26 cellular contexts compared by ENCODE assay signal in genomic region chr19:10422846-10423245, GRCh38. TPM values are rescaled to one million over a fixed set of nuclear protein-coding genes. Genes with fewer than 3 reads are reported as not detected.
A peak's percentile ranks its signal among the peaks of the same experiment; 100 is the strongest.
DNase-seq lines count a peak whose midpoint lies in the region; ATAC-seq and TF ChIP-seq lines count a peak whose summit lies in the region.
"Had no signal": no experiment of that assay in that cellular context is flagged by ENCODE, and none has a peak within 500 bp of the region (broad histone marks: within the 10 kb centered on the region; RNA-seq: fewer than 3 reads in every experiment).

No MANE protein-coding gene starts in this region.

- ATAC-seq in GM21367 (IDR thresholded peaks at IDR 0.05; ENCODE audit: unreplicated experiment) (no peak), GM19324 (IDR thresholded peaks at IDR 0.05; ENCODE audit: low FRiP score, unreplicated experiment) (no peak)
- ATAC-seq: A549; activated T-cell treated with anti-CD3 and anti-CD28 coated beads, Interleukin-2, amount 50 U/mL, for 4 hours; foreskin keratinocyte; pancreas; stimulated activated naive CD8-positive, alpha-beta T cell treated with anti-CD3 and anti-CD28 coated beads, Interleukin-15, Interleukin-2, amounts not matched to agents 100 U/mL and 50 U/mL, for 24 hours had no signal

- H3K4me3 ChIP-seq in H7 (ENCODE audit: insufficient read depth, low read depth, low read length): no peak overlapping the region
- H3K4me3 ChIP-seq: esophagus squamous epithelium, left ventricle myocardium inferior, pancreas, upper lobe of right lung had no signal

- no TSS peak for BruUV-seq in Calu3 (replicated peaks; lab: Mats Ljungman, UMichigan)

- H3K27me3 Mint-ChIP-seq in T-helper 1 cell treated with Interleukin-12 subunit alpha and Interleukin-12 subunit beta and Interleukin-4 antibody, amounts not matched to agents 30 μg/mL and 1 μg/mL, for 36 hours (ENCODE audit: low read depth): peaks cover 16% of the 10 kb centered on the region
- no peaks in the 10 kb centered on the region for H3K27me3 Mint-ChIP-seq in activated T-helper 2 cell treated with anti-CD3 and anti-CD28 coated beads, Interferon-gamma antibody, Interleukin-2, Interleukin-4, amounts not matched to agents 10 μg/mL and 5 μg/mL and 100 μg/mL, durations not matched to agents 14 hours and 24 hours and 36 hours (ENCODE audit: low read depth)
- peaks cover 51% of the 10 kb centered on the region for H3K27me3 Mint-ChIP-seq in Calu3 (ENCODE audit: unreplicated experiment)

- no peaks in the 10 kb centered on the region for H3K9me3 Mint-ChIP-seq in T-helper 1 cell treated with Interleukin-12 subunit alpha and Interleukin-12 subunit beta and Interleukin-4 antibody, amounts not matched to agents 30 μg/mL and 1 μg/mL, for 36 hours
- H3K9me3 Mint-ChIP-seq in activated T-helper 2 cell treated with anti-CD3 and anti-CD28 coated beads, Interferon-gamma antibody, Interleukin-2, Interleukin-4, amounts not matched to agents 10 μg/mL and 5 μg/mL and 100 μg/mL, durations not matched to agents 14 hours and 24 hours and 36 hours: no peaks in the 10 kb centered on the region
- H3K9me3 Mint-ChIP-seq in Calu3 (ENCODE audit: low read depth, unreplicated experiment): no peaks in the 10 kb centered on the region
- H3K9me3 Mint-ChIP-seq: activated T-cell treated with anti-CD3 and anti-CD28 coated beads, Interleukin-2, amount 50 U/mL, for 4 hours; nephron progenitor cell had no signal

- peaks cover 79% of the 10 kb centered on the region for H3K27me3 ChIP-seq in H7 (ENCODE audit: control insufficient read depth, insufficient read depth, low read length)
- H3K27me3 ChIP-seq: brain microvascular endothelial cell had no signal

- peaks cover 16% of the 10 kb centered on the region for H3K36me3 Mint-ChIP-seq in T-helper 1 cell treated with Interleukin-12 subunit alpha and Interleukin-12 subunit beta and Interleukin-4 antibody, amounts not matched to agents 30 μg/mL and 1 μg/mL, for 36 hours (ENCODE audit: low read depth)
- peaks cover 44% of the 10 kb centered on the region for H3K36me3 Mint-ChIP-seq in activated T-helper 2 cell treated with anti-CD3 and anti-CD28 coated beads, Interferon-gamma antibody, Interleukin-2, Interleukin-4, amounts not matched to agents 10 μg/mL and 5 μg/mL and 100 μg/mL, durations not matched to agents 14 hours and 24 hours and 36 hours (ENCODE audit: low read depth)
- peaks cover 10% of the 10 kb centered on the region for H3K36me3 Mint-ChIP-seq in Calu3 (ENCODE audit: insufficient read depth, unreplicated experiment)

- DNase-seq in T-helper 1 cell: no peak
- DNase-seq in 8988T: peak; percentile 7
- peak; percentile 13 for DNase-seq in H7
- DNase-seq in activated T-helper 2 cell treated with anti-CD3 and anti-CD28 coated beads, Interferon-gamma antibody, Interleukin-2, Interleukin-4, amounts not matched to agents 10 μg/mL and 5 μg/mL and 100 μg/mL, durations not matched to agents 14 hours and 24 hours and 36 hours (ENCODE audit: low spot score): no peak
- DNase-seq in Calu3: no peak
- DNase-seq: activated CD4-positive, CD25-positive, alpha-beta regulatory T cell treated with anti-CD3 and anti-CD28 coated beads, Interleukin-2, amount 50 U/mL, for 72 hours; activated naive CD4-positive, alpha-beta T cell; activated T-cell treated with anti-CD3 and anti-CD28 coated beads, Interleukin-2, amount 50 U/mL, for 4 hours; brain microvascular endothelial cell; dorsolateral prefrontal cortex; esophagus squamous epithelium; foreskin keratinocyte; head of caudate nucleus; Kasumi-1; left ventricle myocardium inferior; mesenchymal stem cell; NCI-H510A; nephron progenitor cell; pancreas; small intestine; stimulated activated naive CD8-positive, alpha-beta T cell treated with anti-CD3 and anti-CD28 coated beads, Interleukin-15, Interleukin-2, amounts not matched to agents 100 U/mL and 50 U/mL, for 24 hours; upper lobe of right lung had no signal

- no peaks in the 10 kb centered on the region for H3K36me3 ChIP-seq in H7 (replicated peaks; ENCODE audit: control insufficient read depth, insufficient read depth, low read length)
- H3K36me3 ChIP-seq: brain microvascular endothelial cell, esophagus squamous epithelium, left ventricle myocardium inferior, pancreas, upper lobe of right lung had no signal

- TF ChIP-seq CTCF in Calu3 (IDR thresholded peaks at IDR 0.05; ENCODE audit: unreplicated experiment): no peak

- peak overlapping the region; percentile 89 for H3K4me3 Mint-ChIP-seq in T-helper 1 cell treated with Interleukin-12 subunit alpha and Interleukin-12 subunit beta and Interleukin-4 antibody, amounts not matched to agents 30 μg/mL and 1 μg/mL, for 36 hours
- peak overlapping the region; percentile 96 for H3K4me3 Mint-ChIP-seq in activated T-helper 2 cell treated with anti-CD3 and anti-CD28 coated beads, Interferon-gamma antibody, Interleukin-2, Interleukin-4, amounts not matched to agents 10 μg/mL and 5 μg/mL and 100 μg/mL, durations not matched to agents 14 hours and 24 hours and 36 hours (ENCODE audit: low read depth)
- H3K4me3 Mint-ChIP-seq in Calu3 (ENCODE audit: low read depth, unreplicated experiment): no peak overlapping the region

- peaks cover 57% of the 10 kb centered on the region for H3K4me1 Mint-ChIP-seq in T-helper 1 cell treated with Interleukin-12 subunit alpha and Interleukin-12 subunit beta and Interleukin-4 antibody, amounts not matched to agents 30 μg/mL and 1 μg/mL, for 36 hours (ENCODE audit: low read depth)
- peaks cover 56% of the 10 kb centered on the region for H3K4me1 Mint-ChIP-seq in activated T-helper 2 cell treated with anti-CD3 and anti-CD28 coated beads, Interferon-gamma antibody, Interleukin-2, Interleukin-4, amounts not matched to agents 10 μg/mL and 5 μg/mL and 100 μg/mL, durations not matched to agents 14 hours and 24 hours and 36 hours (ENCODE audit: low read depth)
- peaks cover 9% of the 10 kb centered on the region for H3K4me1 Mint-ChIP-seq in Calu3 (ENCODE audit: low read depth, unreplicated experiment)

- intact Hi-C loops in activated T-helper 2 cell treated with anti-CD3 and anti-CD28 coated beads, Interferon-gamma antibody, Interleukin-2, Interleukin-4, amounts not matched to agents 10 μg/mL and 5 μg/mL and 100 μg/mL, durations not matched to agents 14 hours and 24 hours and 36 hours (cut with micrococcal nuclease): loop anchor here (5.0 kb wide), 1 partner anchor 54 kb away; no protein-coding TSS in a partner anchor
- intact Hi-C loops in Calu3 (cut with micrococcal nuclease; ENCODE audit: unreplicated experiment): no loop called here

- CTCF ChIA-PET in Calu3 (lab: Charles Lee): interaction anchor here (2.0 kb wide), 1 partner anchor 19 kb away, joined by 5 read pairs; the partner anchor contains the start of gene CDC37

- peak overlapping the region; percentile 84 for H3K27ac Mint-ChIP-seq in T-helper 1 cell treated with Interleukin-12 subunit alpha and Interleukin-12 subunit beta and Interleukin-4 antibody, amounts not matched to agents 30 μg/mL and 1 μg/mL, for 36 hours
- H3K27ac Mint-ChIP-seq in activated T-helper 2 cell treated with anti-CD3 and anti-CD28 coated beads, Interferon-gamma antibody, Interleukin-2, Interleukin-4, amounts not matched to agents 10 μg/mL and 5 μg/mL and 100 μg/mL, durations not matched to agents 14 hours and 24 hours and 36 hours: no peak overlapping the region
- no peak overlapping the region for H3K27ac Mint-ChIP-seq in Calu3 (ENCODE audit: unreplicated experiment)
- H3K27ac Mint-ChIP-seq: nephron progenitor cell had no signal

RNA-seq across cellular contexts. Expression of gene PDE4A, which starts 2.5 kb away (rescaled TPM):
- total RNA-seq in H7 (2014; rRNA removed; shearing (Covaris generic)): 2.3 and 2.6 TPM in 2 replicates
- total RNA-seq in activated T-helper 2 cell treated with anti-CD3 and anti-CD28 coated beads, Interferon-gamma antibody, Interleukin-2, Interleukin-4, amounts not matched to agents 10 μg/mL and 5 μg/mL and 100 μg/mL, durations not matched to agents 14 hours and 24 hours and 36 hours: 105 TPM in 2 replicates
- 2.8 and 3.6 TPM in 2 replicates for total RNA-seq in Calu3 (2022)

RNA-seq across cellular contexts. Expression of gene CDC37, which starts 19.5 kb away (rescaled TPM):
- 226 and 254 TPM in 2 replicates for total RNA-seq in H7 (2014; rRNA removed; shearing (Covaris generic))
- 285 and 300 TPM in 2 replicates for total RNA-seq in activated T-helper 2 cell treated with anti-CD3 and anti-CD28 coated beads, Interferon-gamma antibody, Interleukin-2, Interleukin-4, amounts not matched to agents 10 μg/mL and 5 μg/mL and 100 μg/mL, durations not matched to agents 14 hours and 24 hours and 36 hours
- 181 and 187 TPM in 2 replicates for total RNA-seq in Calu3 (2022)

RNA-seq across cellular contexts. Expression of gene TYK2, which starts 42.5 kb away (rescaled TPM):
- 48.0 and 48.3 TPM in 2 replicates for total RNA-seq in H7 (2014; rRNA removed; shearing (Covaris generic))
- 250 TPM in 2 replicates for total RNA-seq in activated T-helper 2 cell treated with anti-CD3 and anti-CD28 coated beads, Interferon-gamma antibody, Interleukin-2, Interleukin-4, amounts not matched to agents 10 μg/mL and 5 μg/mL and 100 μg/mL, durations not matched to agents 14 hours and 24 hours and 36 hours
- 120 and 130 TPM in 2 replicates for total RNA-seq in Calu3 (2022)

Comparison
In these comparisons a context has a peak if more than half of its experiments do, and no peak if none do; other contexts are left out.
1. DNase-seq: peak in 8988T (single experiment) and H7 (single experiment); none in T-helper 1 cell (0 of 5), activated T-helper 2 cell treated with anti-CD3 and anti-CD28 coated beads, Interferon-gamma antibody, Interleukin-2, Interleukin-4, amounts not matched to agents 10 μg/mL and 5 μg/mL and 100 μg/mL, durations not matched to agents 14 hours and 24 hours and 36 hours (single experiment) and Calu3 (single experiment).
2. RNA of gene PDE4A, which starts 2.5 kb away (total RNA-seq): 105 TPM in activated T-helper 2 cell treated with anti-CD3 and anti-CD28 coated beads, Interferon-gamma antibody, Interleukin-2, Interleukin-4, amounts not matched to agents 10 μg/mL and 5 μg/mL and 100 μg/mL, durations not matched to agents 14 hours and 24 hours and 36 hours; 2.8 to 3.6 TPM in Calu3 and 2.3 to 2.6 TPM in H7; every median in the first group is over 10 times any median in the second.